8 cellular contexts compared by ENCODE assay signal in genomic region chr19:45972081-45972943, GRCh38. TPM values are rescaled to one million over a fixed set of nuclear protein-coding genes. Genes with fewer than 3 reads are reported as not detected.
DNase-seq lines count a peak whose midpoint lies in the region; ATAC-seq and TF ChIP-seq lines count a peak whose summit lies in the region.

No MANE protein-coding gene starts in this region.

- peak overlapping the region in 2 of 11 experiments; percentile 30 to 48; a peak in 3 of 22 replicates for H3K27ac ChIP-seq in BLaER1 treated with 17β-estradiol and CSF1 and Interleukin-3, amounts not matched to agents 10 nM and 100 nM
- H3K27ac ChIP-seq in OCI-LY3 (ENCODE audit: low read length) (no peak overlapping the region), neural cell (ENCODE audit: low read length) (peak overlapping the region; percentile 92)

- TF ChIP-seq CTCF in OCI-LY3 (IDR thresholded peaks at IDR 0.05; ENCODE audit: low read depth, low read length), result no peak
- TF ChIP-seq CTCF in neural cell (IDR thresholded peaks at IDR 0.05; ENCODE audit: poor library complexity, severe bottlenecking), result no peak

- TF ChIP-seq EP300 in neural cell (conservative IDR thresholded peaks at IDR 0.05; ENCODE audit: poor library complexity, severe bottlenecking), result peak; percentile 29

- H3K36me3 ChIP-seq in BLaER1 treated with 17β-estradiol and CSF1 and Interleukin-3, amounts not matched to agents 10 nM and 100 nM, result no peaks in the 10 kb centered on the region
- no peaks in the 10 kb centered on the region for H3K36me3 ChIP-seq in OCI-LY3 (replicated peaks; ENCODE audit: low read depth, low read length)
- no peaks in the 10 kb centered on the region for H3K36me3 ChIP-seq in neural cell (ENCODE audit: insufficient read depth, low read length)

- peak overlapping the region; percentile 81 to 94 (median 87) for H3K4me2 ChIP-seq in BLaER1 treated with 17β-estradiol and CSF1 and Interleukin-3, amounts not matched to agents 10 nM and 100 nM
- peak overlapping the region; percentile 9 for H3K4me2 ChIP-seq in OCI-LY3 (ENCODE audit: low read length)
- H3K4me2 ChIP-seq in neural cell (ENCODE audit: low read length), result peak overlapping the region; percentile 52

- H3K79me2 ChIP-seq in OCI-LY3 (ENCODE audit: low read length) (no peaks in the 10 kb centered on the region), neural cell (replicated peaks; ENCODE audit: insufficient read depth, low read length) (peaks cover 71% of the 10 kb centered on the region)

- intact Hi-C loops in posterior vena cava (cut with DNase I), result no loop called here

- peaks cover 19 to 71% (median 59%) of the 10 kb centered on the region in 10 experiments for H3K4me1 ChIP-seq in BLaER1 treated with 17β-estradiol and CSF1 and Interleukin-3, amounts not matched to agents 10 nM and 100 nM
- peaks cover 5% of the 10 kb centered on the region for H3K4me1 ChIP-seq in OCI-LY3 (ENCODE audit: low read length)

- H2AFZ ChIP-seq in OCI-LY3 (ENCODE audit: low read depth, low read length) (no peak overlapping the region; the same call in 1 of the 2 replicates), neural cell (ENCODE audit: low read depth, low read length) (no peak overlapping the region)

- TF ChIP-seq RAD21 in neural cell (conservative IDR thresholded peaks at IDR 0.05), result peak; percentile 26

- H3K9me3 ChIP-seq in BLaER1 treated with 17β-estradiol and CSF1 and Interleukin-3, amounts not matched to agents 10 nM and 100 nM (replicated peaks in 1 of 11), result no peaks in the 10 kb centered on the region
- no peaks in the 10 kb centered on the region for H3K9me3 ChIP-seq in OCI-LY3 (ENCODE audit: insufficient read depth, low read length)
- H3K9me3 ChIP-seq in neural cell (ENCODE audit: low read length), result no peaks in the 10 kb centered on the region

- H4K20me1 ChIP-seq in BLaER1 treated with 17β-estradiol and CSF1 and Interleukin-3, amounts not matched to agents 10 nM and 100 nM, result no peaks in the 10 kb centered on the region
- H4K20me1 ChIP-seq in OCI-LY3 (ENCODE audit: insufficient read depth, low read length) (no peaks in the 10 kb centered on the region), neural cell (ENCODE audit: insufficient read depth) (peaks cover 6% of the 10 kb centered on the region)

- no peaks in the 10 kb centered on the region for H3K9me2 ChIP-seq in neural cell (ENCODE audit: insufficient read depth, low read length)

- no peaks in the 10 kb centered on the region for H3F3A ChIP-seq in neural cell (ENCODE audit: insufficient read depth, low read length, poor library complexity, severe bottlenecking)

- no peaks in the 10 kb centered on the region for H3K27me3 ChIP-seq in BLaER1 treated with 17β-estradiol and CSF1 and Interleukin-3, amounts not matched to agents 10 nM and 100 nM
- H3K27me3 ChIP-seq in OCI-LY3 (ENCODE audit: low read depth, low read length), result peaks cover 32% of the 10 kb centered on the region; the same call in 1 of the 2 replicates
- H3K27me3 ChIP-seq in neural cell (ENCODE audit: insufficient read depth, low read depth, low read length), result no peaks in the 10 kb centered on the region

- ATAC-seq in GM19397 (IDR thresholded peaks at IDR 0.05; ENCODE audit: unreplicated experiment), result no peak

- peak overlapping the region in 3 of 10 experiments; percentile 36 to 59 (median 47); a peak in 7 of 20 replicates for H3K4me3 ChIP-seq in BLaER1 treated with 17β-estradiol and CSF1 and Interleukin-3, amounts not matched to agents 10 nM and 100 nM
- H3K4me3 ChIP-seq in OCI-LY3 (ENCODE audit: low read length) (no peak overlapping the region), neural cell (ENCODE audit: low read length) (peak overlapping the region; percentile 71)

- DNase-seq in ecto neural progenitor cell (ENCODE audit: low spot score) (peak; percentile 53), posterior vena cava (ENCODE audit: low spot score) (no peak), NCI-H1417 treated with DMSO at 0.1 percent for 48 hours (lab: John Stamatoyannopoulos, UW) (no peak), kidney tubule cell (ENCODE audit: low spot score) (no peak)

- peak overlapping the region in 1 of 11 experiments; percentile 44; a peak in 4 of 22 replicates for H3K9ac ChIP-seq in BLaER1 treated with 17β-estradiol and CSF1 and Interleukin-3, amounts not matched to agents 10 nM and 100 nM
- H3K9ac ChIP-seq in OCI-LY3 (ENCODE audit: low read length), result no peak overlapping the region
- H3K9ac ChIP-seq in neural cell (ENCODE audit: low read length), result peak overlapping the region; percentile 98

TF ChIP-seq in neural cell, 6 proteins besides CTCF, POLR2A, EP300 and RAD21:
- TF ChIP-seq SMC3 (conservative IDR thresholded peaks at IDR 0.05; ENCODE audit: poor library complexity), result peak; percentile 21
- peak; percentile 70 for TF ChIP-seq MXI1 (conservative IDR thresholded peaks at IDR 0.05; ENCODE audit: poor library complexity, severe bottlenecking)
- peak; percentile 82 for TF ChIP-seq REST (IDR thresholded peaks at IDR 0.05; ENCODE audit: borderline replicate concordance)
- no peak for TF ChIP-seq TAF1 (IDR thresholded peaks at IDR 0.05; ENCODE audit: low read depth)
- no peak for TF ChIP-seq EZH2 (IDR thresholded peaks at IDR 0.05; ENCODE audit: borderline replicate concordance, insufficient read depth, low read length, poor library complexity, severe bottlenecking)
- TF ChIP-seq POLR2AphosphoS5 (IDR thresholded peaks at IDR 0.05), result peak; percentile 33

RNA-seq across cellular contexts. Expression of gene NOVA2, which starts 1.4 kb away (rescaled TPM):
- polyA plus RNA-seq in neural cell, result 7.6 and 9.3 TPM in 2 replicates
- 18.0 and 27.3 TPM in 2 replicates for polyA minus RNA-seq in neural cell
- total RNA-seq in posterior vena cava, result 1 to 10 TPM; 7.9 to 8.0 TPM

RNA-seq across cellular contexts. Expression of gene CCDC61, which starts 23.0 kb away (rescaled TPM):
- 0.82 and 1.4 TPM in 2 replicates for polyA plus RNA-seq in neural cell
- 2.7 and 11.9 TPM in 2 replicates for polyA minus RNA-seq in neural cell
- 10 to 100 TPM in 1 of 2 donors, 1 to 10 TPM in 1; 10.0 to 12.9 TPM for total RNA-seq in posterior vena cava

RNA-seq across cellular contexts. Expression of gene PGLYRP1, which starts 50.5 kb away (rescaled TPM):
- polyA plus RNA-seq in neural cell, result not detected in 2 replicates
- not detected in 2 replicates for polyA minus RNA-seq in neural cell
- not detected for total RNA-seq in posterior vena cava

RNA-seq across cellular contexts. Expression of gene NANOS2, which starts 57.7 kb away (rescaled TPM):
- 0.18 and 0.64 TPM in 2 replicates for polyA plus RNA-seq in neural cell
- polyA minus RNA-seq in neural cell, result not detected in 2 replicates
- total RNA-seq in posterior vena cava, result not detected

Comparison
In these comparisons a context has a peak if more than half of its experiments do, and no peak if none do; other contexts are left out.
1. H3K4me2 ChIP-seq: peak in every context shown above with its lines; median percentile 87 in BLaER1 treated with 17β-estradiol and CSF1 and Interleukin-3, amounts not matched to agents 10 nM and 100 nM; 52 in neural cell; 9 in OCI-LY3.